In genomic region chr3:150588027-150588830, GRCh38 we compare ENCODE assay signal across 1 cellular context.
TF ChIP-seq lines count a peak whose summit lies in the region.

No MANE protein-coding gene starts in this region.

TF ChIP-seq in endothelial cell of umbilical vein, 7 proteins besides CTCF, POLR2A, EP300 and RAD21:
- no peak for TF ChIP-seq MAX (IDR thresholded peaks at IDR 0.05; ENCODE audit: insufficient read depth, insufficient read length)
- peak; percentile 6 for TF ChIP-seq POLR2AphosphoS5 (IDR thresholded peaks at IDR 0.05; ENCODE audit: insufficient read depth, low read depth, low read length)
